ENCODE assay signal across 8 cellular contexts in the genomic region with DNA sequence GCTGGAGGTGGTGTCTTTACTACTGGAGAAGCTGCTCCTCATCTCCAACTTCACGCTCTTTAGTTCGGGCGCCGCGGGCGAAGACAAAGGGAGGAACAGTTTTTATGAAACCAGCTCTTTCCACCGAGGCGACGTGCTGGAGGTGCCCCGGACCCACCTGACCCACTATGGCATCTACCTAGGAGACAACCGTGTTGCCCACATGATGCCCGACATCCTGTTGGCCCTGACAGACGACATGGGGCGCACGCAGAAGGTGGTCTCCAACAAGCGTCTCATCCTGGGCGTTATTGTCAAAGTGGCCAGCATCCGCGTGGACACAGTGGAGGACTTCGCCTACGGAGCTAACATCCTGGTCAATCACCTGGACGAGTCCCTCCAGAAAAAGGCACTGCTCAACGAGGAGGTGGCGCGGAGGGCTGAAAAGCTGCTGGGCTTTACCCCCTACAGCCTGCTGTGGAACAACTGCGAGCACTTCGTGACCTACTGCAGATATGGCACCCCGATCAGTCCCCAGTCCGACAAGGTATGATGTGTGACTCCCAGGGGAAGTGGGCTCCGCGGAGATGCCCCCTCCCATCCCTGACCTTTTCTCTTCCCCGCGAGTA. TPM values are rescaled to one million over a fixed set of nuclear protein-coding genes. Genes with fewer than 3 reads are reported as not detected.
DNase-seq lines count a peak whose midpoint lies in the region; ATAC-seq and TF ChIP-seq lines count a peak whose summit lies in the region.

No MANE protein-coding gene starts in this region.

- peaks cover 0 to 62% (median 18%) of the 10 kb centered on the region in 3 donors for H3K27me3 ChIP-seq in psoas muscle (ENCODE audit: insufficient read depth in 3 of 3, low read length in 2 of 3)

- DNase-seq in WTC11 (ENCODE audit: low spot score) (peak; percentile 10), fibroblast of mammary gland (ENCODE audit: low read depth) (no peak), psoas muscle (no peak), NCI-H1092 treated with DMSO at 0.1 percent for 48 hours (lab: John Stamatoyannopoulos, UW) (no peak)

- H3K9me3 ChIP-seq in ES-I3 (ENCODE audit: control insufficient read depth, insufficient read depth, low read length) (no peaks in the 10 kb centered on the region), psoas muscle (no peaks in the 10 kb centered on the region)

- peaks cover 16% of the 10 kb centered on the region for H3K36me3 Mint-ChIP-seq in WTC11

- peak overlapping the region; percentile 95 for H3K4me3 Mint-ChIP-seq in WTC11

- H3K27ac ChIP-seq in psoas muscle: no peak overlapping the region

- CTCF ChIA-PET in WTC11 (lab: Charles Lee): interaction anchor here (0.7 to 4.2 kb wide), 19 partner anchors 11 to 288 kb away, joined by 3 to 15 read pairs (median 4); a partner anchor contains a TSS

- 3 to 5% (median 4%) methylated on average over 33 of the region's 33 CpGs for WGBS in psoas muscle, 3 donors

- H3K36me3 ChIP-seq in ES-I3 (ENCODE audit: insufficient read depth, low read length) (no peaks in the 10 kb centered on the region), psoas muscle (ENCODE audit: insufficient read depth in 1 of 2, low read depth in 1 of 2) (no peaks in the 10 kb centered on the region)

- peak overlapping the region; percentile 64 for H3K9ac ChIP-seq in ES-I3 (ENCODE audit: low read depth, low read length)

- peaks cover 38% of the 10 kb centered on the region for H3K27me3 Mint-ChIP-seq in WTC11 (ENCODE audit: low read depth)

- TF ChIP-seq CTCF in WTC11 (IDR thresholded peaks at IDR 0.05) (no peak; the same call in 1 of the 2 replicates), fibroblast of mammary gland (conservative IDR thresholded peaks at IDR 0.05; ENCODE audit: control insufficient read depth, insufficient read depth, low read depth, low read length) (no peak), psoas muscle (IDR thresholded peaks at IDR 0.05) (no peak)

- H3K4me1 ChIP-seq in ES-I3 (ENCODE audit: insufficient read depth, low read length) (peaks cover 14% of the 10 kb centered on the region), psoas muscle (no peaks in the 10 kb centered on the region)

- H3K9me3 Mint-ChIP-seq in WTC11: no peaks in the 10 kb centered on the region

- ATAC-seq in WTC11 (no peak), psoas muscle (no peak), HG03442 (IDR thresholded peaks at IDR 0.05; ENCODE audit: unreplicated experiment) (no peak), GM21528 (IDR thresholded peaks at IDR 0.05; ENCODE audit: low FRiP score, unreplicated experiment) (no peak), HG03139 (IDR thresholded peaks at IDR 0.05; ENCODE audit: unreplicated experiment) (no peak)

- H3K4me3 ChIP-seq in fibroblast of mammary gland (ENCODE audit: control insufficient read depth, low read depth, low read length) (peak overlapping the region; percentile 39), psoas muscle (peak overlapping the region; percentile 62)

- intact Hi-C loops in psoas muscle (cut with DNase I): no loop called here

- peak overlapping the region; percentile 80; the same call in 1 of the 2 replicates for H3K27ac Mint-ChIP-seq in WTC11

- H3K4me1 Mint-ChIP-seq in WTC11: peaks cover 56% of the 10 kb centered on the region

- POLR2A ChIA-PET in WTC11 (lab: Charles Lee): interaction anchor here (0.6 to 1.9 kb wide), 6 partner anchors 11 to 1591 kb away, joined by 3 to 8 read pairs (median 3); no protein-coding TSS in a partner anchor

TF ChIP-seq in WTC11, 78 proteins besides CTCF, POLR2A, EP300 and RAD21:
- TF ChIP-seq, protein P1, sequence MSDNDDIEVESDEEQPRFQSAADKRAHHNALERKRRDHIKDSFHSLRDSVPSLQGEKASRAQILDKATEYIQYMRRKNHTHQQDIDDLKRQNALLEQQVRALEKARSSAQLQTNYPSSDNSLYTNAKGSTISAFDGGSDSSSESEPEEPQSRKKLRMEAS (CRISPR knock-in tag; IDR thresholded peaks at IDR 0.05): 0 out of 2 replicates have a peak, but pooled peaks have one; percentile 34
- TF ChIP-seq JUN (CRISPR knock-in tag; IDR thresholded peaks at IDR 0.05) (0 out of 2 replicates have a peak, but pooled peaks have one; percentile 35), RELA (CRISPR knock-in tag; IDR thresholded peaks at IDR 0.05; ENCODE audit: borderline replicate concordance) (no peak), TEAD1 (CRISPR knock-in tag; IDR thresholded peaks at IDR 0.05) (0 out of 2 replicates have a peak, but pooled peaks have one; percentile 32)

RNA-seq across cellular contexts. Expression of a gene that starts 0.6 kb away (rescaled TPM):
- 33.0 to 37.7 TPM (median 34.5 TPM) in 3 replicates for total RNA-seq in WTC11 (2021)
- not detected for total RNA-seq in psoas muscle
- polyA plus RNA-seq in psoas muscle: under 1 TPM in 2 of 3 donors, not detected in 1; 0.01 to 0.05 TPM

RNA-seq across cellular contexts. Expression of a gene that starts 36.6 kb away (rescaled TPM):
- 3.3 to 4.6 TPM (median 4.2 TPM) in 3 replicates for total RNA-seq in WTC11 (2021)
- total RNA-seq in psoas muscle: not detected
- not detected for polyA plus RNA-seq in psoas muscle

Comparison
In these comparisons a context has a peak if more than half of its experiments do, and no peak if none do; other contexts are left out.
1. RNA of a gene that starts 0.6 kb away (total RNA-seq): 33.0 to 37.7 TPM in WTC11; not detected in psoas muscle; every median in the first group is over 10 times any median in the second.